ENCODE assay signal across 16 cellular contexts in the genomic region with DNA sequence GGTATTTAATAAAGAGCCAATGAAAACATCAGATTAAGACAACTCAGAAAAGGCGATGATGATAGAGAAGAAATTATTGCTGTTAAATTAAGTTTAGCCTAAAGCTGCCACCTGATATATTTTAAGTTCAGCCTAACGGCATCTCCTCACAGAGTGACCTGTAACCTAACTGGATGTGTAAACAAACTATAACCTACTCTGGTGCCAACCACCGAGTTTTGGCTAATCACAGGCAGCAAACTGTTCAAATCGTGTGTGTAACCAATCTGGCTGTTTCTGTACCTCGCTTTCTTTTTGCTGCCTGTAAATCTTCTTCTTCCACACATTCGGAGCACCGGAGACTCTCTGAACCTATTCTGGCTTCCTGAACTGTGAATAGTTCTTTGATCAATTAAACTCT. TPM values are rescaled to one million over a fixed set of nuclear protein-coding genes. Genes with fewer than 3 reads are reported as not detected.
A peak's percentile ranks its signal among the peaks of the same experiment; 100 is the strongest.
DNase-seq lines count a peak whose midpoint lies in the region; ATAC-seq, FAIRE-seq and TF ChIP-seq lines count a peak whose summit lies in the region.
"Had no signal": no experiment of that assay in that cellular context is flagged by ENCODE, and none has a peak within 500 bp of the region (broad histone marks: within the 10 kb centered on the region; RNA-seq: fewer than 3 reads in every experiment).

No MANE protein-coding gene starts in this region.

- no peaks in the 10 kb centered on the region for H3K9me3 ChIP-seq in thoracic aorta
- H3K9me3 ChIP-seq: BLaER1 treated with 17β-estradiol and CSF1 and Interleukin-3, amounts not matched to agents 10 nM and 100 nM; HAP-1 had no signal

- intact Hi-C loops in activated CD8-positive, alpha-beta T cell treated with anti-CD3 and anti-CD28 coated beads for 36 hours (cut with micrococcal nuclease) = no loop called here

- no peaks in the 10 kb centered on the region for H3K27me3 ChIP-seq in thoracic aorta (replicated peaks; ENCODE audit: insufficient read depth)

- TF ChIP-seq POLR2A in GM12891 (IDR thresholded peaks at IDR 0.05; ENCODE audit: low read depth, low read length) = no peak

- H3K27ac ChIP-seq in epithelial cell of prostate = peak overlapping the region; percentile 59
- H3K27ac ChIP-seq in thoracic aorta = peak overlapping the region in 1 of 2 donors; percentile 57
- H3K27ac ChIP-seq: BLaER1 treated with 17β-estradiol and CSF1 and Interleukin-3, amounts not matched to agents 10 nM and 100 nM; RWPE1 had no signal

- H3K4me1 ChIP-seq in thoracic aorta (ENCODE audit: control insufficient read depth in 1 of 2, low read depth in 2 of 2) = peaks cover 0 to 35% of the 10 kb centered on the region in 2 donors
- H3K4me1 ChIP-seq: HAP-1 had no signal

- no peaks in the 10 kb centered on the region for H3K36me3 ChIP-seq in thoracic aorta
- H3K36me3 ChIP-seq: BLaER1 treated with 17β-estradiol and CSF1 and Interleukin-3, amounts not matched to agents 10 nM and 100 nM; HAP-1 had no signal

- H3K27ac Mint-ChIP-seq in activated CD8-positive, alpha-beta T cell treated with anti-CD3 and anti-CD28 coated beads for 36 hours = no peak overlapping the region
- H3K27ac Mint-ChIP-seq: CD8-positive, alpha-beta T cell had no signal

- peak; percentile 40 for FAIRE-seq in GM12891 (lab: Jason Lieb, UNC)

- no peak for TF ChIP-seq CTCF in thoracic aorta (IDR thresholded peaks at IDR 0.05)
- TF ChIP-seq CTCF in activated CD8-positive, alpha-beta T cell treated with anti-CD3 and anti-CD28 coated beads for 36 hours (IDR thresholded peaks at IDR 0.05) = no peak

- H3K36me3 Mint-ChIP-seq in activated CD8-positive, alpha-beta T cell treated with anti-CD3 and anti-CD28 coated beads for 36 hours (ENCODE audit: low read depth) = no peaks in the 10 kb centered on the region
- H3K36me3 Mint-ChIP-seq: CD8-positive, alpha-beta T cell had no signal

- POLR2A ChIA-PET in activated CD8-positive, alpha-beta T cell treated with anti-CD3 and anti-CD28 coated beads for 36 hours (lab: Charles Lee) = no interaction called here

- no peak for ATAC-seq in thoracic aorta (ENCODE audit: insufficient number of reproducible peaks, low FRiP score, low read depth)
- no peak for ATAC-seq in activated CD8-positive, alpha-beta T cell treated with anti-CD3 and anti-CD28 coated beads for 36 hours
- no peak for ATAC-seq in HG03039 (IDR thresholded peaks at IDR 0.05; ENCODE audit: unreplicated experiment)
- ATAC-seq: CD8-positive, alpha-beta T cell had no signal

- no peaks in the 10 kb centered on the region for H3K27me3 Mint-ChIP-seq in activated CD8-positive, alpha-beta T cell treated with anti-CD3 and anti-CD28 coated beads for 36 hours

- no peaks in the 10 kb centered on the region for H3K4me1 Mint-ChIP-seq in activated CD8-positive, alpha-beta T cell treated with anti-CD3 and anti-CD28 coated beads for 36 hours (ENCODE audit: low read depth)

- DNase-seq in GM12891 (ENCODE audit: insufficient read length, low spot score) (no peak), M059J (ENCODE audit: low read depth) (peak; percentile 22), epithelial cell of prostate (ENCODE audit: low read depth, low spot score) (no peak), thoracic aorta (ENCODE audit: low spot score) (no peak)
- DNase-seq in activated naive CD4-positive, alpha-beta T cell (lab: John Stamatoyannopoulos, UW) = no peak
- DNase-seq in activated CD8-positive, alpha-beta T cell treated with anti-CD3 and anti-CD28 coated beads for 36 hours = no peak
- DNase-seq: CD8-positive, alpha-beta T cell; KBM-7; NCI-H1105 treated with DMSO at 0.1 percent for 48 hours; NCI-H1694; NCI-H2081 treated with DMSO at 0.1 percent for 48 hours; NCI-H748 treated with DMSO at 0.1 percent for 48 hours had no signal

- CTCF ChIA-PET in activated CD8-positive, alpha-beta T cell treated with anti-CD3 and anti-CD28 coated beads for 36 hours (lab: Charles Lee) = no interaction called here

- H3K9me3 Mint-ChIP-seq in activated CD8-positive, alpha-beta T cell treated with anti-CD3 and anti-CD28 coated beads for 36 hours = no peaks in the 10 kb centered on the region
- H3K9me3 Mint-ChIP-seq: CD8-positive, alpha-beta T cell had no signal

- H3K4me3 Mint-ChIP-seq in activated CD8-positive, alpha-beta T cell treated with anti-CD3 and anti-CD28 coated beads for 36 hours = no peak overlapping the region
- H3K4me3 Mint-ChIP-seq: CD8-positive, alpha-beta T cell had no signal

- H3K4me3 ChIP-seq in thoracic aorta = peak overlapping the region; percentile 7
- H3K4me3 ChIP-seq: BLaER1 treated with 17β-estradiol and CSF1 and Interleukin-3, amounts not matched to agents 10 nM and 100 nM; HAP-1 had no signal

TF ChIP-seq in GM12891, 5 proteins besides CTCF, POLR2A, EP300 and RAD21:
- TF ChIP-seq PAX5 (IDR thresholded peaks at IDR 0.05; ENCODE audit: insufficient read depth, low read length, severe bottlenecking) (no peak), SPI1 (IDR thresholded peaks at IDR 0.05; ENCODE audit: low read depth, low read length) (no peak)

RNA-seq across cellular contexts. Expression of gene MED14, which starts 37.8 kb away (rescaled TPM):
- polyA plus RNA-seq in GM12891 (2012; ENCODE audit: low read depth, missing spikeins) = 14.6 TPM
- total RNA-seq in M059J (2014; rRNA removed; shearing (Covaris generic)) = 28.0 and 46.8 TPM in 2 replicates
- 10 to 100 TPM; 25.7 to 94.1 TPM for total RNA-seq in thoracic aorta
- total RNA-seq in activated CD8-positive, alpha-beta T cell treated with anti-CD3 and anti-CD28 coated beads for 36 hours = 10 to 100 TPM; 37.1 to 39.9 TPM
